18 cellular contexts compared by ENCODE assay signal in genomic region chr17:11580677-11581076, GRCh38. TPM values are rescaled to one million over a fixed set of nuclear protein-coding genes. Genes with fewer than 3 reads are reported as not detected.
DNase-seq lines count a peak whose midpoint lies in the region; ATAC-seq and TF ChIP-seq lines count a peak whose summit lies in the region.
"Had no signal": no experiment of that assay in that cellular context is flagged by ENCODE, and none has a peak within 500 bp of the region (broad histone marks: within the 10 kb centered on the region; RNA-seq: fewer than 3 reads in every experiment).

No MANE protein-coding gene starts in this region.

- H3K36me3 Mint-ChIP-seq in H9 (ENCODE audit: insufficient read depth in 1 of 3, low read depth in 3 of 3): no peaks in the 10 kb centered on the region
- no peaks in the 10 kb centered on the region for H3K36me3 Mint-ChIP-seq in stimulated activated naive B cell treated with anti-CD40 and anti-IgM and Interleukin-4, amounts not matched to agents 10 μg/mL and 1 μg/mL and 100 μg/mL, for 72 hours
- H3K36me3 Mint-ChIP-seq: CD8-positive, alpha-beta T cell had no signal

- H3K27ac ChIP-seq in H9 (ENCODE audit: insufficient read length, low read depth, low read length): no peak overlapping the region
- no peak overlapping the region for H3K27ac ChIP-seq in vagina
- H3K27ac ChIP-seq: 22Rv1; A549; BLaER1 treated with 17β-estradiol and CSF1 and Interleukin-3, amounts not matched to agents 10 nM and 100 nM; C4-2B had no signal

- no peak overlapping the region; a peak in 1 of 7 replicates for H3K27ac Mint-ChIP-seq in H9
- H3K27ac Mint-ChIP-seq in stimulated activated naive B cell treated with anti-CD40 and anti-IgM and Interleukin-4, amounts not matched to agents 10 μg/mL and 1 μg/mL and 100 μg/mL, for 72 hours: no peak overlapping the region
- H3K27ac Mint-ChIP-seq: B cell; CD4-positive, alpha-beta T cell; CD8-positive, alpha-beta T cell had no signal

- no peaks in the 10 kb centered on the region; the same call in 1 of the 2 replicates for H3K27me3 Mint-ChIP-seq in H9 (ENCODE audit: low read depth)
- no peaks in the 10 kb centered on the region for H3K27me3 Mint-ChIP-seq in stimulated activated naive B cell treated with anti-CD40 and anti-IgM and Interleukin-4, amounts not matched to agents 10 μg/mL and 1 μg/mL and 100 μg/mL, for 72 hours
- H3K27me3 Mint-ChIP-seq: B cell; CD4-positive, alpha-beta T cell had no signal

- no peak overlapping the region for H3K56ac ChIP-seq in H9 (ENCODE audit: insufficient read length, low read depth, low read length)

- no peak overlapping the region for H3K4me3 ChIP-seq in vagina
- H3K4me3 ChIP-seq: A549; BLaER1 treated with 17β-estradiol and CSF1 and Interleukin-3, amounts not matched to agents 10 nM and 100 nM had no signal

- H4K20me1 ChIP-seq in H9 (ENCODE audit: control insufficient read depth, insufficient read depth, insufficient read length): no peaks in the 10 kb centered on the region
- H4K20me1 ChIP-seq: BLaER1 treated with 17β-estradiol and CSF1 and Interleukin-3, amounts not matched to agents 10 nM and 100 nM had no signal

- no peaks in the 10 kb centered on the region for H3K9me3 Mint-ChIP-seq in H9
- peaks cover 5 to 9% of the 10 kb centered on the region in 2 donors for H3K9me3 Mint-ChIP-seq in stimulated activated naive B cell treated with anti-CD40 and anti-IgM and Interleukin-4, amounts not matched to agents 10 μg/mL and 1 μg/mL and 100 μg/mL, for 72 hours
- H3K9me3 Mint-ChIP-seq: CD8-positive, alpha-beta T cell had no signal

- no peaks in the 10 kb centered on the region; the same call in 1 of the 2 replicates for H3K79me2 ChIP-seq in H9 (ENCODE audit: insufficient read depth, low read length)

- no peak overlapping the region for H2BK120ac ChIP-seq in H9 (ENCODE audit: low read depth, low read length, poor library complexity, severe bottlenecking)

- intact Hi-C loops in vagina (cut with DNase I): no loop called here

- no CpG with 5 or more reads among the region's 3 CpGs for WGBS in H9 (ENCODE audit: extremely low coverage, insufficient read length, low lambda C conversion rate)

- H4K8ac ChIP-seq in H9 (replicated peaks; ENCODE audit: insufficient read length, low read depth, low read length): no peak overlapping the region

- H3T11ph ChIP-seq in H9 (ENCODE audit: low read length): no peak overlapping the region

- H3K4me1 Mint-ChIP-seq in H9: no peaks in the 10 kb centered on the region
- H3K4me1 Mint-ChIP-seq in stimulated activated naive B cell treated with anti-CD40 and anti-IgM and Interleukin-4, amounts not matched to agents 10 μg/mL and 1 μg/mL and 100 μg/mL, for 72 hours: no peaks in the 10 kb centered on the region
- H3K4me1 Mint-ChIP-seq: B cell had no signal

- H3K4me1 ChIP-seq in H9 (ENCODE audit: insufficient read depth, low read length) (no peaks in the 10 kb centered on the region), vagina (no peaks in the 10 kb centered on the region)
- H3K4me1 ChIP-seq: A549; BLaER1 treated with 17β-estradiol and CSF1 and Interleukin-3, amounts not matched to agents 10 nM and 100 nM; Caco-2 had no signal

- no peak overlapping the region for H2AK5ac ChIP-seq in H9 (ENCODE audit: insufficient read length, low read length)

- H3K23ac ChIP-seq in H9 (ENCODE audit: insufficient read length, low read depth, low read length): no peak overlapping the region

- DNase-seq in H9: peak; percentile 18
- peak; percentile 22 for DNase-seq in islet precursor cell
- DNase-seq in vagina (ENCODE audit: extremely low spot score in 2 of 2): peak; percentile 55 to 77
- DNase-seq in stimulated activated naive B cell treated with anti-CD40 and anti-IgM and Interleukin-4, amounts not matched to agents 10 μg/mL and 1 μg/mL and 100 μg/mL, for 72 hours: no peak
- DNase-seq: AML-193; Caco-2; Calu3; CD4-positive, alpha-beta T cell; CD8-positive, alpha-beta T cell; DMS79 treated with DMSO at 0.1 percent for 48 hours; GF-D8 had no signal

- H3K27me3 ChIP-seq in H9 (ENCODE audit: insufficient read depth, low read length): no peaks in the 10 kb centered on the region
- H3K27me3 ChIP-seq in vagina: no peaks in the 10 kb centered on the region
- H3K27me3 ChIP-seq: BLaER1 treated with 17β-estradiol and CSF1 and Interleukin-3, amounts not matched to agents 10 nM and 100 nM had no signal

- no peak for TF ChIP-seq POLR2A in vagina (IDR thresholded peaks at IDR 0.05)

- no peak overlapping the region for H3K4me2 ChIP-seq in H9 (ENCODE audit: insufficient read depth, insufficient read length, low read length)
- H3K4me2 ChIP-seq: A549; BLaER1 treated with 17β-estradiol and CSF1 and Interleukin-3, amounts not matched to agents 10 nM and 100 nM had no signal

- H3K4ac ChIP-seq in H9 (ENCODE audit: low read depth, low read length): no peak overlapping the region

- H3K79me1 ChIP-seq in H9 (ENCODE audit: insufficient read depth, low read depth, low read length, poor library complexity, severe bottlenecking): no peaks in the 10 kb centered on the region

- no peak overlapping the region for H4K5ac ChIP-seq in H9 (ENCODE audit: insufficient read length, low read depth, low read length)

- H3K23me2 ChIP-seq in H9 (ENCODE audit: insufficient read length, low read depth, low read length, poor library complexity, severe bottlenecking): no peaks in the 10 kb centered on the region

- no peak overlapping the region for H2BK12ac ChIP-seq in H9 (ENCODE audit: insufficient read length, low read depth, low read length)

- H2AFZ ChIP-seq in H9 (ENCODE audit: low read length): no peak overlapping the region

- no peak overlapping the region for H2BK5ac ChIP-seq in H9 (ENCODE audit: insufficient read length, low read length)

- H3K14ac ChIP-seq in H9 (ENCODE audit: insufficient read depth, low read length): no peak overlapping the region

- no peak overlapping the region for H3K4me3 Mint-ChIP-seq in H9
- no peak overlapping the region for H3K4me3 Mint-ChIP-seq in stimulated activated naive B cell treated with anti-CD40 and anti-IgM and Interleukin-4, amounts not matched to agents 10 μg/mL and 1 μg/mL and 100 μg/mL, for 72 hours
- H3K4me3 Mint-ChIP-seq: B cell; CD4-positive, alpha-beta T cell; CD8-positive, alpha-beta T cell had no signal

- no peaks in the 10 kb centered on the region for H3K36me3 ChIP-seq in vagina
- H3K36me3 ChIP-seq: BLaER1 treated with 17β-estradiol and CSF1 and Interleukin-3, amounts not matched to agents 10 nM and 100 nM had no signal

- ATAC-seq in stimulated activated naive B cell treated with anti-CD40 and anti-IgM and Interleukin-4, amounts not matched to agents 10 μg/mL and 1 μg/mL and 100 μg/mL, for 72 hours (replicated peaks): no peak
- no peak for ATAC-seq in esophagus mucosa
- ATAC-seq: A549; CD8-positive, alpha-beta T cell had no signal

- H4K91ac ChIP-seq in H9 (ENCODE audit: insufficient read length, low read depth, low read length): no peak overlapping the region

- H3K18ac ChIP-seq in H9 (ENCODE audit: insufficient read length, low read depth, low read length): no peak overlapping the region

- no peak for TF ChIP-seq CTCF in H9 (conservative IDR thresholded peaks at IDR 0.05)
- TF ChIP-seq CTCF in vagina (IDR thresholded peaks at IDR 0.05): no peak

- H2BK20ac ChIP-seq in H9 (ENCODE audit: low read depth, low read length, poor library complexity, severe bottlenecking): no peak overlapping the region

- no peak overlapping the region for H2BK15ac ChIP-seq in H9 (ENCODE audit: low read depth, low read length)

- no peak overlapping the region for H3K9ac ChIP-seq in H9 (ENCODE audit: extremely low read depth, insufficient read length, low read length)
- H3K9ac ChIP-seq: BLaER1 treated with 17β-estradiol and CSF1 and Interleukin-3, amounts not matched to agents 10 nM and 100 nM had no signal

- H3K9me3 ChIP-seq in H9 (ENCODE audit: control insufficient read depth, low read depth, low read length) (no peaks in the 10 kb centered on the region), vagina (no peaks in the 10 kb centered on the region)
- H3K9me3 ChIP-seq: A549, Caco-2 had no signal

RNA-seq across cellular contexts. Expression of gene DNAH9, which starts 17.6 kb away (rescaled TPM):
- 0.22 and 0.24 TPM in 2 replicates for total RNA-seq in H9 (2021)
- not detected for total RNA-seq in vagina
- 0.44 TPM for total RNA-seq in esophagus mucosa
- total RNA-seq: A172; B cell; Caco-2; CD4-positive, alpha-beta T cell; CD8-positive, alpha-beta T cell had no signal
